Comparison of ENCODE assay signal across 22 cellular contexts in genomic region chr14:106803379-106803778, GRCh38.
A peak's percentile ranks its signal among the peaks of the same experiment; 100 is the strongest.
DNase-seq lines count a peak whose midpoint lies in the region; ATAC-seq, FAIRE-seq and TF ChIP-seq lines count a peak whose summit lies in the region.
"Had no signal": no experiment of that assay in that cellular context is flagged by ENCODE, and none has a peak within 500 bp of the region (broad histone marks: within the 10 kb centered on the region; RNA-seq: fewer than 3 reads in every experiment).

No MANE protein-coding gene starts in this region.

- H3K9me2 ChIP-seq in PC-3 (replicated peaks; ENCODE audit: low read length) = no peaks in the 10 kb centered on the region

- CTCF ChIA-PET in HepG2 (lab: Yijun Ruan, JAX; ENCODE audit: low intra/inter-chr PET ratio, low total read pairs) (interaction anchor here (2.3 kb wide), 1 partner anchor 27 kb away, joined by 20 read pairs; no protein-coding TSS in a partner anchor), PC-3 (lab: Charles Lee) (no interaction called here)

- H3K79me2 ChIP-seq in HepG2 (ENCODE audit: insufficient read depth, low read length) (no peaks in the 10 kb centered on the region), PC-3 (ENCODE audit: low read length) (no peaks in the 10 kb centered on the region)

- H2AFZ ChIP-seq in HepG2 (ENCODE audit: low read length) (no peak overlapping the region), PC-3 (ENCODE audit: low read length) (no peak overlapping the region)
- H2AFZ ChIP-seq: GM23338 had no signal

- H3K27me3 ChIP-seq in HepG2 (ENCODE audit: control insufficient read depth in 1 of 2, insufficient read depth in 2 of 2, low read length in 2 of 2) = peaks cover 0 to 12% of the 10 kb centered on the region in 2 experiments; a peak in 1 of 5 replicates
- H3K27me3 ChIP-seq in right lobe of liver = peaks cover 0 to 8% of the 10 kb centered on the region in 2 donors
- H3K27me3 ChIP-seq in PC-3 (ENCODE audit: low read length) = no peaks in the 10 kb centered on the region
- no peaks in the 10 kb centered on the region for H3K27me3 ChIP-seq in aorta (ENCODE audit: control insufficient read depth in 1 of 2, insufficient read depth in 2 of 2, low read length in 1 of 2)

- no peaks in the 10 kb centered on the region for H3K9me3 ChIP-seq in HepG2 (ENCODE audit: low read length)
- no peaks in the 10 kb centered on the region for H3K9me3 ChIP-seq in right lobe of liver
- H3K9me3 ChIP-seq in PC-3 (ENCODE audit: low read length) = 0 out of 2 replicates have a peak, but pooled peaks cover 3% of the 10 kb centered on the region
- H3K9me3 ChIP-seq in aorta (ENCODE audit: control insufficient read depth, low read length) = peaks cover 1% of the 10 kb centered on the region
- H3K9me3 ChIP-seq: A549, Caco-2 had no signal

- TF ChIP-seq CTCF in HepG2 (CRISPR knock-in tag; IDR thresholded peaks at IDR 0.05) (no peak), right lobe of liver (IDR thresholded peaks at IDR 0.05) (no peak), PC-3 (conservative IDR thresholded peaks at IDR 0.05; ENCODE audit: low read depth, low read length) (no peak)

- POLR2A ChIA-PET in HepG2 (lab: Yijun Ruan, JAX) = no interaction called here
- POLR2A ChIA-PET in PC-3 (lab: Charles Lee; ENCODE audit: unreplicated experiment) = no interaction called here

- no peaks in the 10 kb centered on the region for H3F3A ChIP-seq in PC-3 (ENCODE audit: low read length, unreplicated experiment)

- H3K36me3 ChIP-seq in HepG2 (replicated peaks in 1 of 2; ENCODE audit: control insufficient read depth in 1 of 2, insufficient read depth in 2 of 2, low read length in 2 of 2) = no peaks in the 10 kb centered on the region
- no peaks in the 10 kb centered on the region for H3K36me3 ChIP-seq in right lobe of liver
- H3K36me3 ChIP-seq in PC-3 (ENCODE audit: low read depth, low read length) = no peaks in the 10 kb centered on the region
- no peaks in the 10 kb centered on the region for H3K36me3 ChIP-seq in aorta (ENCODE audit: control insufficient read depth in 1 of 2, insufficient read depth in 2 of 2, low read length in 1 of 2)

- no peaks in the 10 kb centered on the region for H4K20me1 ChIP-seq in HepG2 (ENCODE audit: insufficient read depth, low read length)
- no peaks in the 10 kb centered on the region for H4K20me1 ChIP-seq in PC-3 (ENCODE audit: low read length)

- no peak for FAIRE-seq in HepG2 (lab: Jason Lieb, UNC)
- FAIRE-seq: A549, D721Med, H54, HTR-8/SVneo had no signal

- peak overlapping the region in 1 of 3 experiments; percentile 66; a peak in 1 of 6 replicates for H3K4me3 ChIP-seq in HepG2 (replicated peaks in 1 of 3; ENCODE audit: insufficient read depth in 1 of 3, low read depth in 2 of 3, low read length in 3 of 3)
- H3K4me3 ChIP-seq in right lobe of liver = no peak overlapping the region
- H3K4me3 ChIP-seq in PC-3 (ENCODE audit: low read length) = no peak overlapping the region
- H3K4me3 ChIP-seq in aorta (ENCODE audit: low read length in 2 of 2) = no peak overlapping the region
- H3K4me3 ChIP-seq: A549, GM23338 had no signal

- in situ Hi-C loops in HepG2 (cut with HindIII; ENCODE audit: extremely low pct_ligation_motif_present, low pct_unique_long_range_greater_than_20kb) = no loop called here

- ATAC-seq in HepG2 (no peak), right lobe of liver (no peak), PC-3 (no peak), aorta (ENCODE audit: low FRiP score) (no peak)
- ATAC-seq: GM23338 had no signal

- TF ChIP-seq RAD21 in HepG2 (CRISPR knock-in tag; IDR thresholded peaks at IDR 0.05) = no peak

- BruUV-seq in HepG2 (replicated peaks; lab: Mats Ljungman, UMichigan) (no TSS peak), PC-3 (replicated peaks; lab: Mats Ljungman, UMichigan) (no TSS peak)

- no peak overlapping the region for H3K9ac ChIP-seq in HepG2 (ENCODE audit: insufficient read depth, low read depth, low read length)
- H3K9ac ChIP-seq in PC-3 (ENCODE audit: low read length) = no peak overlapping the region

- TF ChIP-seq EP300 in HepG2 (IDR thresholded peaks at IDR 0.05; ENCODE audit: low read depth in 2 of 2, low read length in 2 of 2) (no peak), HepG2 (CRISPR knock-in tag; IDR thresholded peaks at IDR 0.05; ENCODE audit: borderline replicate concordance) (no peak)

- no peak for TF ChIP-seq POLR2A in HepG2 (IDR thresholded peaks at IDR 0.05; ENCODE audit: insufficient read depth in 1 of 2, low read depth in 2 of 2, low read length in 2 of 2)
- TF ChIP-seq POLR2A in right lobe of liver (IDR thresholded peaks at IDR 0.05) = no peak

- WGBS in HepG2 (ENCODE audit: low lambda C conversion rate) = 15% methylated on average over 6 of the region's 6 CpGs
- WGBS in right lobe of liver (ENCODE audit: insufficient coverage, low coverage, low lambda C conversion rate, missing lambda C conversion rate) = 41% methylated on average over 6 of the region's 6 CpGs
- WGBS in aorta, 2 donors = 44 to 52% methylated on average over 6 of the region's 6 CpGs

- H3K4me1 ChIP-seq in HepG2 (ENCODE audit: insufficient read depth, low read length) = peaks cover 8% of the 10 kb centered on the region
- H3K4me1 ChIP-seq in right lobe of liver = no peaks in the 10 kb centered on the region
- H3K4me1 ChIP-seq in PC-3 (ENCODE audit: insufficient read depth, low read length) = no peaks in the 10 kb centered on the region
- no peaks in the 10 kb centered on the region for H3K4me1 ChIP-seq in aorta (ENCODE audit: control insufficient read depth in 1 of 2, insufficient read depth in 2 of 2, low read length in 2 of 2)
- H3K4me1 ChIP-seq: A549, Caco-2 had no signal

- DNase-seq in DMS53 (lab: John Stamatoyannopoulos, UW) (peak; percentile 43), DMS53 treated with DMSO at 0.1 percent for 48 hours (lab: John Stamatoyannopoulos, UW; ENCODE audit: unreplicated experiment) (no peak), HepG2 (ENCODE audit: low spot score) (no peak), right lobe of liver (no peak), NCI-H774 (lab: John Stamatoyannopoulos, UW) (peak; percentile 6), posterior cingulate gyrus (no peak), PC-3 (no peak), aorta (no peak)
- DNase-seq: AML-193; Caco-2; CD4-positive, alpha-beta T cell; DMS79 treated with DMSO at 0.1 percent for 48 hours; GF-D8; HCEC 1CT; HFFc6 had no signal

- H3K4me2 ChIP-seq in HepG2 (ENCODE audit: low read depth, low read length) = peak overlapping the region; percentile 98
- no peak overlapping the region for H3K4me2 ChIP-seq in PC-3 (ENCODE audit: low read length)
- H3K4me2 ChIP-seq: GM23338 had no signal

- intact Hi-C loops in HepG2 (cut with micrococcal nuclease; ENCODE audit: unreplicated experiment) = loop anchor here (2.0 kb wide), 1 partner anchor 69 kb away; no protein-coding TSS in a partner anchor
- intact Hi-C loops in right lobe of liver (cut with DNase I) = no loop called here
- intact Hi-C loops in posterior cingulate gyrus (cut with DNase I) = no loop called here
- intact Hi-C loops in PC-3 (cut with micrococcal nuclease) = no loop called here
- intact Hi-C loops in aorta (cut with DNase I) = no loop called here

- H3K27ac ChIP-seq in HepG2 (ENCODE audit: extremely low read length, insufficient read depth, low read length) (no peak overlapping the region), right lobe of liver (no peak overlapping the region), PC-3 (ENCODE audit: low read length) (no peak overlapping the region), aorta (ENCODE audit: low read depth in 1 of 2, low read length in 2 of 2) (no peak overlapping the region)
- H3K27ac ChIP-seq: 22Rv1, A549, C4-2B had no signal

TF ChIP-seq in HepG2, 621 proteins besides CTCF, POLR2A, EP300 and RAD21:
- TF ChIP-seq ATF7 (IDR thresholded peaks at IDR 0.05) = peak; percentile 93
- TF ChIP-seq ATF7 (CRISPR knock-in tag; IDR thresholded peaks at IDR 0.05) = no peak
- TF ChIP-seq EZH2 (conservative IDR thresholded peaks at IDR 0.05; ENCODE audit: low read depth, low read length) = no peak
- no peak for TF ChIP-seq SALL2 (CRISPR knock-in tag; IDR thresholded peaks at IDR 0.05)
- no peak for TF ChIP-seq SMYD3 (CRISPR knock-in tag; IDR thresholded peaks at IDR 0.05)
- TF ChIP-seq XRCC5 (optimal IDR thresholded peaks at IDR 0.05; ENCODE audit: low read length) = no peak
- peak; percentile 52 for TF ChIP-seq CREB1 (IDR thresholded peaks at IDR 0.05)
- TF ChIP-seq CREB1 (CRISPR knock-in tag; IDR thresholded peaks at IDR 0.05) = no peak
- TF ChIP-seq ZIK1 (CRISPR knock-in tag; IDR thresholded peaks at IDR 0.05; ENCODE audit: borderline replicate concordance, low read depth) = no peak
- no peak for TF ChIP-seq ZNF720 (CRISPR knock-in tag; IDR thresholded peaks at IDR 0.05)
- no peak for TF ChIP-seq ZNF275 (CRISPR knock-in tag; IDR thresholded peaks at IDR 0.05; ENCODE audit: borderline replicate concordance)
- TF ChIP-seq ZNF513 (CRISPR knock-in tag; conservative IDR thresholded peaks at IDR 0.05) = no peak
- no peak for TF ChIP-seq RFX3 (CRISPR knock-in tag; IDR thresholded peaks at IDR 0.05)
- no peak for TF ChIP-seq ZBTB3 (CRISPR knock-in tag; IDR thresholded peaks at IDR 0.05; ENCODE audit: borderline replicate concordance, low read depth)
- TF ChIP-seq ZNF343 (CRISPR knock-in tag; IDR thresholded peaks at IDR 0.05) = no peak

Comparison
In these comparisons a context has a peak if more than half of its experiments do, and no peak if none do; other contexts are left out.
1. DNase-seq: peak in DMS53 (single experiment) and NCI-H774 (single experiment); none in DMS53 treated with DMSO at 0.1 percent for 48 hours (single experiment), HepG2 (single experiment), right lobe of liver (0 of 3), posterior cingulate gyrus (0 of 10), PC-3 (single experiment) and aorta (0 of 2).